8 cellular contexts compared by ENCODE assay signal in the genomic region with DNA sequence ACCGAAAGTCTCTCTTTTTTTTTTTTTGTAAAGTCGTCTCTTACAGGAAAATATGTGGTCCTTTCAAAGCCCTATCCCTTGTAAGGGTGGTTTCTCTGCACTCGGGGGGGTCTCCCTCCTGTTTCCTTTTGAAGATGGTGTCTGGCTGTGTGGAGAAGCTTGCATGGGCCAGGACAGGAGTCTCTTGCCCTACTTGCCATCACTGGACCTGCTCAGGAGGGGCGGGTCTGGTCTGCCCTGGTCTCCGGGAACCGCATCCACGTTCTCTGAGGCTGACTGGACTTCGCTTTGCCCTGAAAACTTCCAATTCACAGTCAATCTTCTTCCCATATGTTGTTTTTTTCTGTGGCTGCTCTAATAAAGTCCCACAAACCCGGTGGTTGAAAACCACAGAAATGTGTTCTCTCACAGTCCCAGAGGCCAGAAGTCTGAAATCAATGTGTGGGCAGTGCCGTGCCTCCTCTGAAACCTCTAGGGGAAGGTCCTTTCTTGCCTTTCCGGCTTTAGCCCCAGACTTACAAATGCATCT.
A peak's percentile ranks its signal among the peaks of the same experiment; 100 is the strongest.
DNase-seq lines count a peak whose midpoint lies in the region; ATAC-seq and TF ChIP-seq lines count a peak whose summit lies in the region.

No MANE protein-coding gene starts in this region.

- peak overlapping the region; percentile 35 for H3K4me3 Mint-ChIP-seq in activated CD4-positive, alpha-beta T cell treated with anti-CD3 and anti-CD28 coated beads for 36 hours
- H3K4me3 Mint-ChIP-seq in WTC11 (no peak overlapping the region), naive B cell (peak overlapping the region; percentile 14 to 87 (median 74))

- intact Hi-C loops in activated CD4-positive, alpha-beta T cell treated with anti-CD3 and anti-CD28 coated beads for 36 hours (cut with DNase I, micrococcal nuclease), result no loop called here
- intact Hi-C loops in lower leg skin (cut with DNase I; ENCODE audit: low total_unique reads), result no loop called here

- peak; percentile 9 for ATAC-seq in activated CD4-positive, alpha-beta T cell treated with anti-CD3 and anti-CD28 coated beads for 36 hours
- ATAC-seq in HG02938 (IDR thresholded peaks at IDR 0.05; ENCODE audit: unreplicated experiment) (peak; percentile 37), WTC11 (no peak), naive B cell (ENCODE audit: low read depth in 2 of 2) (peak; percentile 8 to 18)

- no peaks in the 10 kb centered on the region for H3K9me3 Mint-ChIP-seq in activated CD4-positive, alpha-beta T cell treated with anti-CD3 and anti-CD28 coated beads for 36 hours (ENCODE audit: low read depth)
- peaks cover 5% of the 10 kb centered on the region; the same call in 1 of the 2 replicates for H3K9me3 Mint-ChIP-seq in WTC11
- peaks cover 0 to 2% (median 0%) of the 10 kb centered on the region in 7 donors for H3K9me3 Mint-ChIP-seq in naive B cell

- no peak for TF ChIP-seq POLR2A in lower leg skin (IDR thresholded peaks at IDR 0.05)

- H3K36me3 Mint-ChIP-seq in activated CD4-positive, alpha-beta T cell treated with anti-CD3 and anti-CD28 coated beads for 36 hours (ENCODE audit: low read depth), result no peaks in the 10 kb centered on the region
- H3K36me3 Mint-ChIP-seq in WTC11 (no peaks in the 10 kb centered on the region), naive B cell (no peaks in the 10 kb centered on the region)

- H3K27ac Mint-ChIP-seq in activated CD4-positive, alpha-beta T cell treated with anti-CD3 and anti-CD28 coated beads for 36 hours, result peak overlapping the region; percentile 34
- H3K27ac Mint-ChIP-seq in WTC11, result peak overlapping the region; percentile 12; the same call in 1 of the 2 replicates
- H3K27ac Mint-ChIP-seq in naive B cell, result peak overlapping the region in 4 of 6 donors; percentile 25 to 84 (median 56)

- peak; percentile 18 for DNase-seq in activated CD4-positive, alpha-beta T cell treated with anti-CD3 and anti-CD28 coated beads for 36 hours
- DNase-seq in activated CD4-positive, alpha-beta T cell treated with anti-CD3 and anti-CD28 coated beads, Interleukin-2, amount 50 U/mL, for 1 hour, result no peak
- no peak for DNase-seq in WTC11 (ENCODE audit: low spot score)
- no peak for DNase-seq in naive B cell
- DNase-seq in NCI-H774 (lab: John Stamatoyannopoulos, UW), result no peak
- no peak for DNase-seq in lower leg skin (ENCODE audit: low spot score in 2 of 2)
- no peak for DNase-seq in NCI-H510A (lab: John Stamatoyannopoulos, UW)

- no peaks in the 10 kb centered on the region for H3K27me3 Mint-ChIP-seq in activated CD4-positive, alpha-beta T cell treated with anti-CD3 and anti-CD28 coated beads for 36 hours
- H3K27me3 Mint-ChIP-seq in WTC11 (ENCODE audit: low read depth), result peaks cover 3% of the 10 kb centered on the region; the same call in 1 of the 2 replicates
- peaks cover 42 to 52% (median 44%) of the 10 kb centered on the region in 3 donors for H3K27me3 Mint-ChIP-seq in naive B cell

- TF ChIP-seq CTCF in WTC11 (IDR thresholded peaks at IDR 0.05) (no peak), lower leg skin (IDR thresholded peaks at IDR 0.05) (no peak)

- WGBS in lower leg skin, 2 donors, result 51 to 57% methylated on average over 11 of the region's 11 CpGs

- CTCF ChIA-PET in activated CD4-positive, alpha-beta T cell treated with anti-CD3 and anti-CD28 coated beads for 36 hours (lab: Charles Lee), result no interaction called here
- CTCF ChIA-PET in WTC11 (lab: Charles Lee), result no interaction called here

- POLR2A ChIA-PET in activated CD4-positive, alpha-beta T cell treated with anti-CD3 and anti-CD28 coated beads for 36 hours (lab: Charles Lee), result no interaction called here
- POLR2A ChIA-PET in WTC11 (lab: Charles Lee), result no interaction called here

- H3K4me1 Mint-ChIP-seq in activated CD4-positive, alpha-beta T cell treated with anti-CD3 and anti-CD28 coated beads for 36 hours, result peaks cover 25% of the 10 kb centered on the region
- H3K4me1 Mint-ChIP-seq in WTC11 (peaks cover 15% of the 10 kb centered on the region), naive B cell (peaks cover 23 to 30% (median 26%) of the 10 kb centered on the region in 3 donors)

- H3K4me3 ChIP-seq in lower leg skin (ENCODE audit: low read depth, poor library complexity, severe bottlenecking), result no peak overlapping the region

TF ChIP-seq in WTC11, 78 proteins besides CTCF, POLR2A, EP300 and RAD21:
- TF ChIP-seq ATF2 (CRISPR knock-in tag; IDR thresholded peaks at IDR 0.05; ENCODE audit: borderline replicate concordance, low read depth) (no peak), AFF4 (CRISPR knock-in tag; IDR thresholded peaks at IDR 0.05; ENCODE audit: borderline replicate concordance) (no peak), ZNF121 (CRISPR knock-in tag; IDR thresholded peaks at IDR 0.05) (no peak), CREM (CRISPR knock-in tag; IDR thresholded peaks at IDR 0.05) (no peak), ZBTB21 (CRISPR knock-in tag; IDR thresholded peaks at IDR 0.05; ENCODE audit: borderline replicate concordance) (no peak), ZNF317 (CRISPR knock-in tag; IDR thresholded peaks at IDR 0.05; ENCODE audit: borderline replicate concordance, low read depth) (no peak), ZNF396 (CRISPR knock-in tag; IDR thresholded peaks at IDR 0.05; ENCODE audit: borderline replicate concordance) (no peak), GRHL2 (CRISPR knock-in tag; IDR thresholded peaks at IDR 0.05; ENCODE audit: insufficient replicate concordance, severe bottlenecking) (no peak), SP1 (CRISPR knock-in tag; conservative IDR thresholded peaks at IDR 0.05) (no peak), NR3C1 (CRISPR knock-in tag; conservative IDR thresholded peaks at IDR 0.05; ENCODE audit: low read depth) (no peak), ZNF423 (CRISPR knock-in tag; IDR thresholded peaks at IDR 0.05) (no peak), JAZF1 (CRISPR knock-in tag; IDR thresholded peaks at IDR 0.05) (no peak), RORB (CRISPR knock-in tag; IDR thresholded peaks at IDR 0.05) (no peak), HMGA2 (CRISPR knock-in tag; IDR thresholded peaks at IDR 0.05) (no peak), TEAD4 (CRISPR knock-in tag; IDR thresholded peaks at IDR 0.05) (no peak)
